8 cellular contexts compared by ENCODE assay signal in the genomic region with DNA sequence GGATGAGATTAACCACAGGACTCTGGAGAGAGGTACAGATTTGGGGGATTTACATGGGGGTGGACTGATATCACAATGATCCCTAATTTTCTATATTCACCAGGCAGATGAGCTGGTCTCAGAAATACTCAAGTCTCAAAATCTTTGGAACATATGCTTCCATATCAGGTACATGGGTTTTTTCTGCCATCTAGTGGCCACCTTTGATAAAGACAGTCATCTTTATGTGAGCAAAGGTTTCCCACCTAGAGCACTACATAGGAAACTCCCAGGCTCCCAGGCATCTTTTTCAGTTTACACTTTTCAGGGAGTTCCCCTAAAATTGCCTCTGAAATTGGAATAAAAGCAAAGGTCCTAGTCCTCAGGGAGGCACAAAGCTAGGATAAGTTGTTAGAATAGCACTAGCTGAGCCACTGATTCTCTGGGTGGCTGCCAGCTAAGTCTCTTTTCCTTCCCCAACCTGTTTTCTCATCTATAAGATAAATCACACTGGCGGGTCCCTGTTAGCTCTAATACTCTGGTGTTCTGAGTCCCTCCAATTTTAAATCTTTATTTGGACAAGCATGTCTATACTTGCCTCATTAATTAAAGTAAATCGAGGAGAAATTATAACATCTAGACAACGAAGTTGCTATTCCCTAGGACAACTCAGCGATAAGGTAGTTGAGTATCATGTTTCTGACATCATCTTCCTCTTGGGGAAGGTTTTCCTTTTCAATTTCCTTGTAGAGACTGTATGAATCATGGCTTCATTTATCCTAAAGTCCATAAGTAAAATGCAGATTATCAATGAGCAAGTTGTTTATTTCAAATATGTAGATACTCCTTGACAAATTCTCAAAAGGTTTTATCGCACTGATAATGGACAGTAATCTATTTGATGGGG. TPM values are rescaled to one million over a fixed set of nuclear protein-coding genes. Genes with fewer than 3 reads are reported as not detected.
DNase-seq lines count a peak whose midpoint lies in the region; TF ChIP-seq lines count a peak whose summit lies in the region.

No MANE protein-coding gene starts in this region.

- no peaks in the 10 kb centered on the region for H3K79me2 ChIP-seq in MM.1S (ENCODE audit: low read length)

- H3K4me3 Mint-ChIP-seq in neural crest cell: no peak overlapping the region

- DNase-seq in AG08395 (ENCODE audit: low spot score) (peak; percentile 64), GM04504 (ENCODE audit: low read depth) (peak; percentile 33), MM.1S (peak; percentile 28), SK-N-DZ (ENCODE audit: low spot score) (peak; percentile 81), esophagus squamous epithelium (lab: John Stamatoyannopoulos, UW) (no peak), neural crest cell (ENCODE audit: low read depth, low spot score) (peak; percentile 45), T1000 (lab: John Stamatoyannopoulos, UW) (no peak)

- no peaks in the 10 kb centered on the region for H3F3A ChIP-seq in MM.1S (ENCODE audit: insufficient read depth, low read length)

- H3K9me3 ChIP-seq in HEK293 (ENCODE audit: control insufficient read depth, insufficient read depth, low read depth, low read length): no peaks in the 10 kb centered on the region
- H3K9me3 ChIP-seq in MM.1S (replicated peaks; ENCODE audit: insufficient read depth, low read length): no peaks in the 10 kb centered on the region
- H3K9me3 ChIP-seq in esophagus squamous epithelium: no peaks in the 10 kb centered on the region

- no peak for TF ChIP-seq POLR2A in esophagus squamous epithelium (IDR thresholded peaks at IDR 0.05)

- H3K27me3 ChIP-seq in MM.1S (replicated peaks; ENCODE audit: insufficient read depth, low read length) (no peaks in the 10 kb centered on the region), esophagus squamous epithelium (peaks cover 0 to 36% (median 2%) of the 10 kb centered on the region in 4 donors)

- POLR2A ChIA-PET in HEK293 (lab: Yijun Ruan, JAX): no interaction called here

- H3K27me3 Mint-ChIP-seq in neural crest cell (ENCODE audit: low read depth): peaks cover 78% of the 10 kb centered on the region

- H2AFZ ChIP-seq in MM.1S (ENCODE audit: low read length): no peak overlapping the region

- H3K9me3 Mint-ChIP-seq in neural crest cell: no peaks in the 10 kb centered on the region

- H3K36me3 ChIP-seq in HEK293 (ENCODE audit: control insufficient read depth in 2 of 2, insufficient read depth in 1 of 2, low read length in 2 of 2) (no peaks in the 10 kb centered on the region), MM.1S (replicated peaks; ENCODE audit: insufficient read depth, low read length) (no peaks in the 10 kb centered on the region), esophagus squamous epithelium (no peaks in the 10 kb centered on the region)

- CTCF ChIA-PET in HEK293 (lab: Yijun Ruan, JAX): interaction anchor here (0.6 to 4.1 kb wide), 28 partner anchors 11 to 1867 kb away, joined by 3 to 30 read pairs (median 3); no protein-coding TSS in a partner anchor

- H3K4me3 ChIP-seq in HEK293 (ENCODE audit: low read depth, low read length): no peak overlapping the region
- H3K4me3 ChIP-seq in MM.1S (ENCODE audit: low read length): no peak overlapping the region
- H3K4me3 ChIP-seq in esophagus squamous epithelium: no peak overlapping the region

- no peak overlapping the region for H3K9ac ChIP-seq in MM.1S (ENCODE audit: low read length)

- no peaks in the 10 kb centered on the region for H4K20me1 ChIP-seq in MM.1S (ENCODE audit: insufficient read depth, low read length)

- no peaks in the 10 kb centered on the region for H3K36me3 Mint-ChIP-seq in neural crest cell (ENCODE audit: low read depth)

- H3K27ac Mint-ChIP-seq in neural crest cell (ENCODE audit: unreplicated experiment): no peak overlapping the region

- H3K4me2 ChIP-seq in MM.1S (ENCODE audit: low read depth, low read length): no peak overlapping the region

- no peaks in the 10 kb centered on the region for H3K4me1 Mint-ChIP-seq in neural crest cell

- TF ChIP-seq CTCF in HEK293 (tag by site-specific recombination; IDR thresholded peaks at IDR 0.05): 0 out of 2 replicates have a peak, but pooled peaks have one; percentile 20
- TF ChIP-seq CTCF in MM.1S (IDR thresholded peaks at IDR 0.05; ENCODE audit: low read length): peak; percentile 50
- TF ChIP-seq CTCF in esophagus squamous epithelium (IDR thresholded peaks at IDR 0.05): peak; percentile 24 to 73 (median 64)
- TF ChIP-seq CTCF in neural crest cell (conservative IDR thresholded peaks at IDR 0.05): peak; percentile 84

- no peaks in the 10 kb centered on the region for H3K4me1 ChIP-seq in HEK293 (ENCODE audit: control insufficient read depth, insufficient read depth, low read length)
- H3K4me1 ChIP-seq in MM.1S (ENCODE audit: low read length): no peaks in the 10 kb centered on the region
- H3K4me1 ChIP-seq in esophagus squamous epithelium: no peaks in the 10 kb centered on the region

- no peak overlapping the region for H3K27ac ChIP-seq in HEK293 (ENCODE audit: extremely low read depth, low read depth, low read length)
- no peak overlapping the region for H3K27ac ChIP-seq in MM.1S (ENCODE audit: low read length)
- no peak overlapping the region for H3K27ac ChIP-seq in esophagus squamous epithelium

- intact Hi-C loops in esophagus squamous epithelium (cut with DNase I): no loop called here

- WGBS in esophagus squamous epithelium, 2 donors: 44 to 53% methylated on average over 5 of the region's 5 CpGs

- no peaks in the 10 kb centered on the region for H3K9me2 ChIP-seq in MM.1S (replicated peaks; ENCODE audit: insufficient read depth, low read length)

TF ChIP-seq in HEK293, 187 proteins besides CTCF, POLR2A, EP300 and RAD21:
- TF ChIP-seq BCL11B (tag by site-specific recombination; IDR thresholded peaks at IDR 0.05; ENCODE audit: low read depth) (no peak), ZNF654 (tag by site-specific recombination; IDR thresholded peaks at IDR 0.05; ENCODE audit: low read depth) (peak; percentile 83)

RNA-seq across cellular contexts. Expression of gene MON1B, which starts 19.0 kb away (rescaled TPM):
- 10.5 and 17.7 TPM in 2 replicates for polyA plus RNA-seq in SK-N-DZ (2014; cell fraction: cytosol; rRNA removed)
- polyA plus RNA-seq in SK-N-DZ (2014; cell fraction: nucleus; rRNA removed): 21.5 and 28.3 TPM in 2 replicates
- total RNA-seq in esophagus squamous epithelium: 10 to 100 TPM; 11.8 to 25.9 (median 19.0) TPM
- total RNA-seq in neural crest cell: 46.3 and 49.5 TPM in 2 replicates

RNA-seq across cellular contexts. Expression of gene SYCE1L, which starts 27.2 kb away (rescaled TPM):
- polyA plus RNA-seq in SK-N-DZ (2014; cell fraction: cytosol; rRNA removed): not detected in 2 replicates
- polyA plus RNA-seq in SK-N-DZ (2014; cell fraction: nucleus; rRNA removed): 1.2 and 2.6 TPM in 2 replicates
- total RNA-seq in esophagus squamous epithelium (1 to 10 TPM in 1 of 4 donors, under 1 TPM in 1, not detected in 2; 0.76 to 1.1 TPM), neural crest cell (18.3 and 24.8 TPM in 2 replicates)

Comparison
In these comparisons a context has a peak if more than half of its experiments do, and no peak if none do; other contexts are left out.
1. DNase-seq: peak in AG08395 (single experiment), GM04504 (single experiment), MM.1S (single experiment), SK-N-DZ (single experiment) and neural crest cell (single experiment); none in esophagus squamous epithelium (single experiment) and T1000 (single experiment).
2. CTCF ChIP-seq: peak in every context shown above with its lines; median percentile 84 in neural crest cell; 64 in esophagus squamous epithelium; 50 in MM.1S; 20 in HEK293.